In genomic region chr4:168832746-168833575, GRCh38 we compare ENCODE assay signal across 8 cellular contexts.
A peak's percentile ranks its signal among the peaks of the same experiment; 100 is the strongest.
DNase-seq lines count a peak whose midpoint lies in the region; ATAC-seq lines count a peak whose summit lies in the region.

No MANE protein-coding gene starts in this region.

- H3K9me3 Mint-ChIP-seq in activated naive CD8-positive, alpha-beta T cell treated with anti-CD3 and anti-CD28 coated beads, Interleukin-2, amount 10 ng/mL, durations not matched to agents 7 days and 5 days, result no peaks in the 10 kb centered on the region

- H3K27ac ChIP-seq in BLaER1, result no peak overlapping the region

- H3K4me1 Mint-ChIP-seq in activated naive CD8-positive, alpha-beta T cell treated with anti-CD3 and anti-CD28 coated beads, Interleukin-2, amount 10 ng/mL, durations not matched to agents 7 days and 5 days, result peaks cover 9% of the 10 kb centered on the region

- peaks cover 2% of the 10 kb centered on the region for H3K36me3 Mint-ChIP-seq in activated naive CD8-positive, alpha-beta T cell treated with anti-CD3 and anti-CD28 coated beads, Interleukin-2, amount 10 ng/mL, durations not matched to agents 7 days and 5 days

- H3K4me2 ChIP-seq in BLaER1, result peak overlapping the region; percentile 86

- intact Hi-C loops in left ventricle myocardium superior (cut with micrococcal nuclease), result no loop called here
- intact Hi-C loops in posterior cingulate gyrus (cut with DNase I), result no loop called here

- POLR2A ChIA-PET in activated naive CD8-positive, alpha-beta T cell treated with anti-CD3 and anti-CD28 coated beads, Interleukin-2, amount 10 ng/mL, durations not matched to agents 7 days and 5 days (lab: Charles Lee), result interaction anchor here (1.3 kb wide), 1 partner anchor 16 kb away, joined by 3 read pairs; no protein-coding TSS in a partner anchor

- H3K9ac ChIP-seq in BLaER1, result no peak overlapping the region

- H4K20me1 ChIP-seq in BLaER1, result no peaks in the 10 kb centered on the region

- no peaks in the 10 kb centered on the region for H3K9me3 ChIP-seq in BLaER1

- H3K27me3 Mint-ChIP-seq in activated naive CD8-positive, alpha-beta T cell treated with anti-CD3 and anti-CD28 coated beads, Interleukin-2, amount 10 ng/mL, durations not matched to agents 7 days and 5 days, result peaks cover 70% of the 10 kb centered on the region

- peak overlapping the region; percentile 70 for H3K4me3 ChIP-seq in BLaER1

- ATAC-seq in HG03159 (IDR thresholded peaks at IDR 0.05; ENCODE audit: unreplicated experiment) (peak; percentile 9), left ventricle myocardium superior (peak; percentile 42)
- ATAC-seq in activated naive CD8-positive, alpha-beta T cell treated with anti-CD3 and anti-CD28 coated beads, Interleukin-2, amount 10 ng/mL, durations not matched to agents 7 days and 5 days (ENCODE audit: low read depth), result no peak

- peak overlapping the region; percentile 61 for H3K4me3 Mint-ChIP-seq in activated naive CD8-positive, alpha-beta T cell treated with anti-CD3 and anti-CD28 coated beads, Interleukin-2, amount 10 ng/mL, durations not matched to agents 7 days and 5 days

- no peak overlapping the region for H3K27ac Mint-ChIP-seq in activated naive CD8-positive, alpha-beta T cell treated with anti-CD3 and anti-CD28 coated beads, Interleukin-2, amount 10 ng/mL, durations not matched to agents 7 days and 5 days

- peak; percentile 32 for DNase-seq in activated naive CD8-positive, alpha-beta T cell treated with anti-CD3 and anti-CD28 coated beads, Interleukin-2, amount 10 ng/mL, durations not matched to agents 7 days and 5 days
- DNase-seq in left ventricle myocardium superior (peak; percentile 68), posterior cingulate gyrus (peak in 9 of 10 donors; percentile 27 to 85 (median 38)), NOMO-1 (lab: John Stamatoyannopoulos, UW; ENCODE audit: unreplicated experiment in 2 of 2) (no peak), NCI-H1694 (lab: John Stamatoyannopoulos, UW) (no peak), GM19238 (ENCODE audit: insufficient read length, low spot score) (no peak)

- peaks cover 41% of the 10 kb centered on the region for H3K27me3 ChIP-seq in BLaER1

- H3K4me1 ChIP-seq in BLaER1, result peaks cover 8% of the 10 kb centered on the region; the same call in 1 of the 2 replicates

- H3K36me3 ChIP-seq in BLaER1, result no peaks in the 10 kb centered on the region

Comparison
In these comparisons a context has a peak if more than half of its experiments do, and no peak if none do; other contexts are left out.
1. DNase-seq: peak in activated naive CD8-positive, alpha-beta T cell treated with anti-CD3 and anti-CD28 coated beads, Interleukin-2, amount 10 ng/mL, durations not matched to agents 7 days and 5 days (single experiment), left ventricle myocardium superior (single experiment) and posterior cingulate gyrus (9 of 10); none in NOMO-1 (0 of 2), NCI-H1694 (single experiment) and GM19238 (single experiment).